ENCODE assay signal across 14 cellular contexts in genomic region chr20:37343212-37343993, GRCh38. TPM values are rescaled to one million over a fixed set of nuclear protein-coding genes. Genes with fewer than 3 reads are reported as not detected.
DNase-seq lines count a peak whose midpoint lies in the region; ATAC-seq, FAIRE-seq and TF ChIP-seq lines count a peak whose summit lies in the region.
"Had no signal": no experiment of that assay in that cellular context is flagged by ENCODE, and none has a peak within 500 bp of the region (broad histone marks: within the 10 kb centered on the region; RNA-seq: fewer than 3 reads in every experiment).

No MANE protein-coding gene starts in this region.

- ATAC-seq in activated CD8-positive, alpha-beta memory T cell treated with anti-CD3 and anti-CD28 coated beads, Interleukin-2, amount 10 ng/mL, durations not matched to agents 7 days and 5 days: no peak
- ATAC-seq in HepG2 (no peak; the same call in 2 of the 3 replicates), HG02870 (IDR thresholded peaks at IDR 0.05; ENCODE audit: unreplicated experiment) (no peak), HG02678 (IDR thresholded peaks at IDR 0.05; ENCODE audit: unreplicated experiment) (no peak)

- H3K27me3 Mint-ChIP-seq in activated CD8-positive, alpha-beta memory T cell treated with anti-CD3 and anti-CD28 coated beads, Interleukin-2, amount 10 ng/mL, durations not matched to agents 7 days and 5 days: no peaks in the 10 kb centered on the region

- H4K20me1 ChIP-seq in HepG2 (ENCODE audit: insufficient read depth, low read length): peaks cover 18% of the 10 kb centered on the region

- H3K27ac ChIP-seq in WERI-Rb-1 (peak overlapping the region; percentile 58; the same call in 1 of the 2 replicates), HepG2 (ENCODE audit: extremely low read length, insufficient read depth, low read length) (peak overlapping the region; percentile 81), testis (no peak overlapping the region), coronary artery (no peak overlapping the region)
- H3K27ac ChIP-seq: adrenal gland, left ventricle myocardium inferior had no signal

- H3K4me1 Mint-ChIP-seq in activated CD8-positive, alpha-beta memory T cell treated with anti-CD3 and anti-CD28 coated beads, Interleukin-2, amount 10 ng/mL, durations not matched to agents 7 days and 5 days: peaks cover 17% of the 10 kb centered on the region

- WGBS in HepG2 (ENCODE audit: low lambda C conversion rate): 9% methylated on average over 12 of the region's 12 CpGs
- WGBS in testis, 2 donors: 67 to 81% methylated on average over 12 of the region's 12 CpGs

- no peaks in the 10 kb centered on the region for H3K36me3 Mint-ChIP-seq in activated CD8-positive, alpha-beta memory T cell treated with anti-CD3 and anti-CD28 coated beads, Interleukin-2, amount 10 ng/mL, durations not matched to agents 7 days and 5 days

- peaks cover 79% of the 10 kb centered on the region for H3K4me1 ChIP-seq in HepG2 (ENCODE audit: insufficient read depth, low read length)
- H3K4me1 ChIP-seq in testis: peaks cover 37% of the 10 kb centered on the region

- no TSS peak for BruUV-seq in HepG2 (replicated peaks; lab: Mats Ljungman, UMichigan)

- no peak overlapping the region for H3K4me3 Mint-ChIP-seq in activated CD8-positive, alpha-beta memory T cell treated with anti-CD3 and anti-CD28 coated beads, Interleukin-2, amount 10 ng/mL, durations not matched to agents 7 days and 5 days

- CTCF ChIA-PET in activated CD8-positive, alpha-beta memory T cell treated with anti-CD3 and anti-CD28 coated beads, Interleukin-2, amount 10 ng/mL, durations not matched to agents 7 days and 5 days (lab: Charles Lee): interaction anchor here (1.1 to 1.2 kb wide), 3 partner anchors 13 to 148 kb away, joined by 3 to 4 read pairs (median 3); no protein-coding TSS in a partner anchor
- CTCF ChIA-PET in HepG2 (lab: Yijun Ruan, JAX; ENCODE audit: low intra/inter-chr PET ratio, low total read pairs): no interaction called here

- no peaks in the 10 kb centered on the region for H3K9me3 Mint-ChIP-seq in activated CD8-positive, alpha-beta memory T cell treated with anti-CD3 and anti-CD28 coated beads, Interleukin-2, amount 10 ng/mL, durations not matched to agents 7 days and 5 days (ENCODE audit: low read depth)

- TF ChIP-seq EP300 in HepG2 (IDR thresholded peaks at IDR 0.05; ENCODE audit: low read depth in 2 of 2, low read length in 2 of 2): peak in 1 of 2 experiments; percentile 32; a peak in 1 of 4 replicates
- TF ChIP-seq EP300 in HepG2 (CRISPR knock-in tag; IDR thresholded peaks at IDR 0.05; ENCODE audit: borderline replicate concordance): no peak

- TF ChIP-seq CTCF in WERI-Rb-1 (IDR thresholded peaks at IDR 0.05; ENCODE audit: low read depth, low read length) (no peak), HepG2 (CRISPR knock-in tag; IDR thresholded peaks at IDR 0.05) (no peak), testis (IDR thresholded peaks at IDR 0.05) (no peak), coronary artery (IDR thresholded peaks at IDR 0.05) (no peak)

- intact Hi-C loops in HepG2 (cut with micrococcal nuclease; ENCODE audit: unreplicated experiment): loop anchor here (2.0 kb wide), 1 partner anchor 189 kb away; no protein-coding TSS in a partner anchor
- intact Hi-C loops in testis (cut with DNase I; ENCODE audit: low total_unique reads): no loop called here

- TF ChIP-seq RAD21 in HepG2 (CRISPR knock-in tag; IDR thresholded peaks at IDR 0.05): no peak

- H3K4me2 ChIP-seq in HepG2 (ENCODE audit: low read depth, low read length): peak overlapping the region; percentile 92

- peak; percentile 67 for DNase-seq in activated CD8-positive, alpha-beta memory T cell treated with anti-CD3 and anti-CD28 coated beads, Interleukin-2, amount 10 ng/mL, durations not matched to agents 7 days and 5 days
- DNase-seq in activated CD8-positive, alpha-beta memory T cell treated with anti-CD3 and anti-CD28 coated beads, Interleukin-2, amount 50 U/mL, for 4 hours: no peak
- no peak for DNase-seq in WERI-Rb-1
- DNase-seq in HepG2 (ENCODE audit: low spot score): peak; percentile 53
- DNase-seq in testis: peak; percentile 75
- no peak for DNase-seq in coronary artery (ENCODE audit: low spot score)
- DNase-seq: activated CD4-positive, alpha-beta T cell treated with anti-CD3 and anti-CD28 coated beads for 4 hours; left ventricle myocardium inferior; RPMI8226 had no signal

- peak; percentile 49 for FAIRE-seq in HepG2 (lab: Jason Lieb, UNC)

- POLR2A ChIA-PET in HepG2 (lab: Yijun Ruan, JAX): interaction anchor here (0.7 to 4.0 kb wide), 18 partner anchors 7 to 800 kb away, joined by 3 to 59 read pairs (median 8); partner anchors contain the start of genes BLCAP, MANBAL, MROH8 and RPN2

- no peak for TF ChIP-seq POLR2A in HepG2 (IDR thresholded peaks at IDR 0.05; ENCODE audit: insufficient read depth in 1 of 2, low read depth in 2 of 2, low read length in 2 of 2)
- TF ChIP-seq POLR2A in testis (IDR thresholded peaks at IDR 0.05): no peak

- H3K79me2 ChIP-seq in HepG2 (ENCODE audit: insufficient read depth, low read length): peaks cover 36% of the 10 kb centered on the region

- peak overlapping the region; percentile 77 for H3K9ac ChIP-seq in HepG2 (ENCODE audit: insufficient read depth, low read depth, low read length)

- H3K27ac Mint-ChIP-seq in activated CD8-positive, alpha-beta memory T cell treated with anti-CD3 and anti-CD28 coated beads, Interleukin-2, amount 10 ng/mL, durations not matched to agents 7 days and 5 days: no peak overlapping the region

- H3K4me3 ChIP-seq in WERI-Rb-1 (ENCODE audit: low read depth, low read length) (no peak overlapping the region), HepG2 (replicated peaks in 1 of 3; ENCODE audit: insufficient read depth in 1 of 3, low read depth in 2 of 3, low read length in 3 of 3) (peak overlapping the region; percentile 78 to 89 (median 80); a peak in 5 of 6 replicates), testis (no peak overlapping the region), coronary artery (no peak overlapping the region)
- H3K4me3 ChIP-seq: adrenal gland, esophagus muscularis mucosa, left ventricle myocardium inferior, skin epidermis had no signal

- H3K27me3 ChIP-seq in WERI-Rb-1 (ENCODE audit: insufficient read depth, low read depth, severe bottlenecking) (no peaks in the 10 kb centered on the region), HepG2 (ENCODE audit: control insufficient read depth in 1 of 2, insufficient read depth in 2 of 2, low read length in 2 of 2) (peaks cover 0 to 5% of the 10 kb centered on the region in 2 experiments; a peak in 1 of 5 replicates), testis (no peaks in the 10 kb centered on the region)
- H3K27me3 ChIP-seq: adrenal gland had no signal

- H3K36me3 ChIP-seq in WERI-Rb-1: peaks cover 10% of the 10 kb centered on the region
- peaks cover 2 to 6% of the 10 kb centered on the region in 2 experiments for H3K36me3 ChIP-seq in HepG2 (replicated peaks in 1 of 2; ENCODE audit: control insufficient read depth in 1 of 2, insufficient read depth in 2 of 2, low read length in 2 of 2)
- no peaks in the 10 kb centered on the region for H3K36me3 ChIP-seq in testis (ENCODE audit: low read depth, missing control alignments)
- H3K36me3 ChIP-seq: adrenal gland, esophagus muscularis mucosa, left ventricle myocardium inferior had no signal

- H3K9me3 ChIP-seq in WERI-Rb-1 (ENCODE audit: severe bottlenecking): no peaks in the 10 kb centered on the region
- no peaks in the 10 kb centered on the region for H3K9me3 ChIP-seq in HepG2 (ENCODE audit: low read length)
- H3K9me3 ChIP-seq in testis: no peaks in the 10 kb centered on the region
- H3K9me3 ChIP-seq: adrenal gland, esophagus muscularis mucosa, left ventricle myocardium inferior had no signal

- in situ Hi-C loops in HepG2 (cut with HindIII; ENCODE audit: extremely low pct_ligation_motif_present, low pct_unique_long_range_greater_than_20kb): no loop called here

- peak overlapping the region; percentile 6 for H2AFZ ChIP-seq in HepG2 (ENCODE audit: low read length)

RNA-seq across cellular contexts. Expression of gene SRC, which starts 2.5 kb away (rescaled TPM):
- 1 to 10 TPM; 1.9 to 3.6 TPM for total RNA-seq in activated CD8-positive, alpha-beta memory T cell treated with anti-CD3 and anti-CD28 coated beads, Interleukin-2, amount 10 ng/mL, durations not matched to agents 7 days and 5 days
- total RNA-seq in HepG2 (2016; rRNA removed; fragmentation: Illumina TruSeq; extraction: Trizol): 54.7 and 59.7 TPM in 2 replicates
- total RNA-seq in HepG2 (2016; cell fraction: cytosol; rRNA removed; fragmentation: Illumina TruSeq; extraction: Trizol; ENCODE audit: low read depth): 18.4 and 21.0 TPM in 2 replicates
- total RNA-seq in HepG2 (2016; cell fraction: insoluble cytoplasmic fraction; rRNA removed; fragmentation: Illumina TruSeq; extraction: Trizol): 48.2 and 56.8 TPM in 2 replicates
- total RNA-seq in HepG2 (2016; cell fraction: membrane; rRNA removed; fragmentation: Illumina TruSeq; extraction: Trizol): 25.3 and 30.3 TPM in 2 replicates
- total RNA-seq in HepG2 (2016; cell fraction: nucleus; rRNA removed; fragmentation: Illumina TruSeq; extraction: Trizol): 60.1 and 65.6 TPM in 2 replicates
- polyA plus RNA-seq in HepG2 (2011; rRNA removed): 192 and 229 TPM in 2 replicates
- 97.4 and 112 TPM in 2 replicates for polyA plus RNA-seq in HepG2 (2011; cell fraction: cytosol; rRNA removed)
- 448 and 459 TPM in 2 replicates for polyA plus RNA-seq in HepG2 (2011; cell fraction: nucleus; rRNA removed)
- polyA plus RNA-seq in HepG2 (2012): 148 and 158 TPM in 2 replicates
- polyA plus RNA-seq in HepG2 (2016; cell fraction: cytosol; fragmentation: Illumina TruSeq; extraction: Trizol; ENCODE audit: low read depth): 3.4 and 4.0 TPM in 2 replicates
- 43.5 and 52.9 TPM in 2 replicates for polyA plus RNA-seq in HepG2 (2016; cell fraction: insoluble cytoplasmic fraction; fragmentation: Illumina TruSeq; extraction: Trizol; ENCODE audit: low read depth)
- 13.5 and 16.0 TPM in 2 replicates for polyA plus RNA-seq in HepG2 (2016; cell fraction: membrane; fragmentation: Illumina TruSeq; extraction: Trizol; ENCODE audit: low read depth)
- polyA plus RNA-seq in HepG2 (2016; cell fraction: nucleus; fragmentation: Illumina TruSeq; extraction: Trizol; ENCODE audit: insufficient read depth, low read depth): 92.1 and 101 TPM in 2 replicates
- polyA minus RNA-seq in HepG2 (2011; rRNA and poly(A)+ RNA removed; ENCODE audit: low replicate concordance): 0.87 and 280 TPM in 2 replicates
- 92.5 and 127 TPM in 2 replicates for polyA minus RNA-seq in HepG2 (2011; cell fraction: cytosol; rRNA and poly(A)+ RNA removed)
- 209 and 267 TPM in 2 replicates for polyA minus RNA-seq in HepG2 (2011; cell fraction: nucleus; rRNA and poly(A)+ RNA removed)
- 100 to 1,000 TPM; 143 to 179 TPM for total RNA-seq in testis
- polyA plus RNA-seq in testis (ENCODE audit: insufficient read depth, low read depth, low replicate concordance): 90.3 TPM

RNA-seq across cellular contexts. Expression of gene MANBAL, which starts 53.9 kb away (rescaled TPM):
- total RNA-seq in activated CD8-positive, alpha-beta memory T cell treated with anti-CD3 and anti-CD28 coated beads, Interleukin-2, amount 10 ng/mL, durations not matched to agents 7 days and 5 days: 10 to 100 TPM; 11.3 to 11.5 TPM
- total RNA-seq in HepG2 (2016; rRNA removed; fragmentation: Illumina TruSeq; extraction: Trizol) (16.5 and 18.6 TPM in 2 replicates), testis (10 to 100 TPM; 42.4 to 68.4 TPM)
- 10.8 and 15.2 TPM in 2 replicates for total RNA-seq in HepG2 (2016; cell fraction: cytosol; rRNA removed; fragmentation: Illumina TruSeq; extraction: Trizol; ENCODE audit: low read depth)
- total RNA-seq in HepG2 (2016; cell fraction: insoluble cytoplasmic fraction; rRNA removed; fragmentation: Illumina TruSeq; extraction: Trizol): 15.1 and 16.2 TPM in 2 replicates
- 25.3 and 29.5 TPM in 2 replicates for total RNA-seq in HepG2 (2016; cell fraction: membrane; rRNA removed; fragmentation: Illumina TruSeq; extraction: Trizol)
- total RNA-seq in HepG2 (2016; cell fraction: nucleus; rRNA removed; fragmentation: Illumina TruSeq; extraction: Trizol): 15.3 and 19.6 TPM in 2 replicates
- polyA plus RNA-seq in HepG2 (2011; rRNA removed) (70.2 and 74.1 TPM in 2 replicates), testis (ENCODE audit: insufficient read depth, low read depth, low replicate concordance) (92.4 TPM)
- polyA plus RNA-seq in HepG2 (2011; cell fraction: cytosol; rRNA removed): 93.3 and 98.4 TPM in 2 replicates
- 35.2 and 44.3 TPM in 2 replicates for polyA plus RNA-seq in HepG2 (2011; cell fraction: nucleus; rRNA removed)
- polyA plus RNA-seq in HepG2 (2012): 45.7 and 46.8 TPM in 2 replicates
- polyA plus RNA-seq in HepG2 (2016; cell fraction: cytosol; fragmentation: Illumina TruSeq; extraction: Trizol; ENCODE audit: low read depth): 48.1 and 71.4 TPM in 2 replicates
- 55.8 and 57.5 TPM in 2 replicates for polyA plus RNA-seq in HepG2 (2016; cell fraction: insoluble cytoplasmic fraction; fragmentation: Illumina TruSeq; extraction: Trizol; ENCODE audit: low read depth)
- 67.6 and 91.3 TPM in 2 replicates for polyA plus RNA-seq in HepG2 (2016; cell fraction: membrane; fragmentation: Illumina TruSeq; extraction: Trizol; ENCODE audit: low read depth)
- 68.3 and 69.5 TPM in 2 replicates for polyA plus RNA-seq in HepG2 (2016; cell fraction: nucleus; fragmentation: Illumina TruSeq; extraction: Trizol; ENCODE audit: insufficient read depth, low read depth)
- polyA minus RNA-seq in HepG2 (2011; rRNA and poly(A)+ RNA removed; ENCODE audit: low replicate concordance): 47.1 and 62.0 TPM in 2 replicates
- polyA minus RNA-seq in HepG2 (2011; cell fraction: cytosol; rRNA and poly(A)+ RNA removed): 11.5 and 14.7 TPM in 2 replicates
- polyA minus RNA-seq in HepG2 (2011; cell fraction: nucleus; rRNA and poly(A)+ RNA removed): 7.6 and 12.7 TPM in 2 replicates

Comparison
In these comparisons a context has a peak if more than half of its experiments do, and no peak if none do; other contexts are left out.
1. DNase-seq: peak in activated CD8-positive, alpha-beta memory T cell treated with anti-CD3 and anti-CD28 coated beads, Interleukin-2, amount 10 ng/mL, durations not matched to agents 7 days and 5 days (single experiment), HepG2 (single experiment) and testis (single experiment); none in activated CD8-positive, alpha-beta memory T cell treated with anti-CD3 and anti-CD28 coated beads, Interleukin-2, amount 50 U/mL, for 4 hours (single experiment), WERI-Rb-1 (single experiment) and coronary artery (single experiment).
2. H3K27ac ChIP-seq: peak in WERI-Rb-1 (single experiment) and HepG2 (single experiment); none in testis (0 of 2) and coronary artery (0 of 2).
3. H3K4me3 ChIP-seq: peak in HepG2 (3 of 3); none in WERI-Rb-1 (single experiment), testis (0 of 2) and coronary artery (single experiment).
4. RNA of gene SRC, which starts 2.5 kb away (total RNA-seq): 143 to 179 TPM in testis and 18.4 to 65.6 TPM in HepG2; 1.9 to 3.6 TPM in activated CD8-positive, alpha-beta memory T cell treated with anti-CD3 and anti-CD28 coated beads, Interleukin-2, amount 10 ng/mL, durations not matched to agents 7 days and 5 days; every median in the first group is over 4 times any median in the second.